Comparison of ENCODE assay signal across 8 cellular contexts in genomic region chr10:88386878-88387773, GRCh38.
DNase-seq lines count a peak whose midpoint lies in the region; ATAC-seq and TF ChIP-seq lines count a peak whose summit lies in the region.

No MANE protein-coding gene starts in this region.

- peak overlapping the region; percentile 62; the same call in 1 of the 2 replicates for H3K23ac ChIP-seq in IMR-90 (ENCODE audit: low read depth, low read length)

- H3K4ac ChIP-seq in IMR-90 (ENCODE audit: low read depth, low read length) = peak overlapping the region; percentile 14; the same call in 1 of the 2 replicates

- H3K9me1 ChIP-seq in IMR-90 (ENCODE audit: insufficient read depth, low read length) = no peaks in the 10 kb centered on the region

- TF ChIP-seq RAD21 in IMR-90 (IDR thresholded peaks at IDR 0.05; ENCODE audit: low read length) = no peak

- H3K4me3 ChIP-seq in BLaER1 = peak overlapping the region; percentile 51
- H3K4me3 ChIP-seq in IMR-90 (ENCODE audit: insufficient read depth, low read depth, low read length) = no peak overlapping the region
- peak overlapping the region; percentile 30 for H3K4me3 ChIP-seq in adipocyte (ENCODE audit: low read length)
- peak overlapping the region in 9 of 12 donors; percentile 5 to 48 (median 32) for H3K4me3 ChIP-seq in heart left ventricle

- no peak overlapping the region for H2AK5ac ChIP-seq in IMR-90 (ENCODE audit: low read depth, low read length)

- H3K27ac ChIP-seq in BLaER1 (peak overlapping the region; percentile 94), IMR-90 (ENCODE audit: insufficient read depth, low read length) (no peak overlapping the region; the same call in 1 of the 2 replicates), heart left ventricle (peak overlapping the region in 11 of 12 donors; percentile 43 to 73 (median 55))

- H3K14ac ChIP-seq in IMR-90 (replicated peaks; ENCODE audit: low read depth, low read length) = no peak overlapping the region; the same call in 1 of the 2 replicates

- H4K20me1 ChIP-seq in BLaER1 (no peaks in the 10 kb centered on the region), IMR-90 (ENCODE audit: insufficient read depth, low read length) (no peaks in the 10 kb centered on the region)

- in situ Hi-C loops in IMR-90 (cut with MboI; ENCODE audit: low sequenced_read_pairs) = loop anchor here (5.0 kb wide), 1 partner anchor 525 kb away; the partner anchor contains the start of genes KLLN and PTEN

- no TSS peak for BruUV-seq in IMR-90 (replicated peaks; lab: Mats Ljungman, UMichigan)

- H3K4me1 ChIP-seq in BLaER1 (peaks cover 74% of the 10 kb centered on the region), IMR-90 (ENCODE audit: control insufficient read depth, insufficient read depth, low read length) (peaks cover 2% of the 10 kb centered on the region; the same call in 1 of the 2 replicates), adipocyte (ENCODE audit: control insufficient read depth, insufficient read depth, low read length) (peaks cover 38% of the 10 kb centered on the region), heart left ventricle (peaks cover 0 to 52% (median 19%) of the 10 kb centered on the region in 12 donors)

- CTCF ChIA-PET in IMR-90 (lab: Yijun Ruan, JAX) = interaction anchor here (0.7 to 1.1 kb wide), 2 partner anchors 13 to 541 kb away, joined by 3 to 4 read pairs; no protein-coding TSS in a partner anchor

- peak overlapping the region in 1 of 2 experiments; percentile 70; a peak in 2 of 4 replicates for H4K8ac ChIP-seq in IMR-90 (ENCODE audit: low read depth in 2 of 2, low read length in 2 of 2)

- H3K9ac ChIP-seq in BLaER1 (peak overlapping the region; percentile 79), IMR-90 (ENCODE audit: low read depth, low read length) (no peak overlapping the region), adipocyte (ENCODE audit: low read length) (peak overlapping the region; percentile 9)

- H2BK120ac ChIP-seq in IMR-90 (ENCODE audit: low read depth, low read length) = peak overlapping the region; percentile 62

- H3K4me2 ChIP-seq in BLaER1 (peak overlapping the region; percentile 80), IMR-90 (ENCODE audit: low read depth, low read length) (peak overlapping the region; percentile 58; the same call in 1 of the 2 replicates)

- H3K56ac ChIP-seq in IMR-90 (ENCODE audit: extremely low read depth, insufficient read depth, low read length) = no peak overlapping the region

- no peaks in the 10 kb centered on the region for H3K27me3 ChIP-seq in BLaER1
- H3K27me3 ChIP-seq in IMR-90 (ENCODE audit: control insufficient read depth, insufficient read depth, low read length) = no peaks in the 10 kb centered on the region
- H3K27me3 ChIP-seq in adipocyte (replicated peaks; ENCODE audit: control insufficient read depth, insufficient read depth, low read length) = no peaks in the 10 kb centered on the region
- H3K27me3 ChIP-seq in heart left ventricle = no peaks in the 10 kb centered on the region

- H4K91ac ChIP-seq in IMR-90 (ENCODE audit: insufficient read depth, low read depth, low read length) = no peak overlapping the region

- intact Hi-C loops in IMR-90 (cut with micrococcal nuclease) (loop anchor here (5.0 to 10.0 kb wide), 3 partner anchors 412 to 730 kb away; partner anchors contain the start of gene PAPSS2), heart left ventricle (cut with DNase I) (loop anchor here (2.0 to 10.0 kb wide), 11 partner anchors 130 to 535 kb away; partner anchors contain the start of genes KLLN (in 4 of the 10) and PTEN (in 4 of the 10))

- no peaks in the 10 kb centered on the region for H3K36me3 ChIP-seq in BLaER1
- H3K36me3 ChIP-seq in IMR-90 (ENCODE audit: control insufficient read depth, insufficient read depth, low read length) = no peaks in the 10 kb centered on the region
- no peaks in the 10 kb centered on the region for H3K36me3 ChIP-seq in adipocyte (ENCODE audit: control insufficient read depth, insufficient read depth, low read length, severe bottlenecking)
- H3K36me3 ChIP-seq in heart left ventricle = no peaks in the 10 kb centered on the region

- TF ChIP-seq POLR2A in IMR-90 (IDR thresholded peaks at IDR 0.05; ENCODE audit: low read depth, low read length) (no peak), heart left ventricle (IDR thresholded peaks at IDR 0.05) (peak in 1 of 2 donors; percentile 35)

- no peak overlapping the region for H2BK20ac ChIP-seq in IMR-90 (ENCODE audit: low read depth, low read length)

- H3K9me3 ChIP-seq in BLaER1 (peaks cover 14% of the 10 kb centered on the region), IMR-90 (ENCODE audit: control insufficient read depth, insufficient read depth, low read length) (no peaks in the 10 kb centered on the region), adipocyte (ENCODE audit: control insufficient read depth, low read length) (no peaks in the 10 kb centered on the region), heart left ventricle (no peaks in the 10 kb centered on the region)

- DNase-seq in IMR-90 = peak; percentile 82
- peak; percentile 89 for DNase-seq in adipocyte (ENCODE audit: low read depth)
- peak in 2 of 5 donors; percentile 24 to 51 for DNase-seq in heart left ventricle
- peak; percentile 10 for DNase-seq in retina
- DNase-seq in NCI-H1105 (lab: John Stamatoyannopoulos, UW) = no peak
- DNase-seq in activated gamma-delta T cell (lab: John Stamatoyannopoulos, UW) = no peak

- POLR2A ChIA-PET in IMR-90 (lab: Charles Lee; ENCODE audit: unreplicated experiment) = interaction anchor here (0.6 to 0.7 kb wide), 2 partner anchors 42 to 520 kb away, joined by 3 to 19 read pairs; no protein-coding TSS in a partner anchor

- peak overlapping the region; percentile 8 for H2BK5ac ChIP-seq in IMR-90 (ENCODE audit: low read depth, low read length, poor library complexity, severe bottlenecking)

- peak overlapping the region; percentile 17; the same call in 1 of the 3 replicates for H2BK15ac ChIP-seq in IMR-90 (ENCODE audit: low read depth, low read length)

- dilution Hi-C loops in IMR-90 (cut with HindIII; ENCODE audit: low sequenced_read_pairs, unreplicated experiment) = no loop called here

- H2AK9ac ChIP-seq in IMR-90 (replicated peaks; ENCODE audit: low read depth, low read length, poor library complexity) = no peak overlapping the region

- no peak overlapping the region for H3K18ac ChIP-seq in IMR-90 (ENCODE audit: low read depth, low read length)

- no peaks in the 10 kb centered on the region for H3K79me1 ChIP-seq in IMR-90 (ENCODE audit: low read depth in 1 of 2, low read length in 2 of 2)

- H4K5ac ChIP-seq in IMR-90 (ENCODE audit: low read depth, low read length) = no peak overlapping the region

- no peak for TF ChIP-seq CTCF in IMR-90 (conservative IDR thresholded peaks at IDR 0.05; ENCODE audit: low read depth, low read length)
- no peak for TF ChIP-seq CTCF in heart left ventricle (IDR thresholded peaks at IDR 0.05)

- ATAC-seq in GM19395 (IDR thresholded peaks at IDR 0.05; ENCODE audit: unreplicated experiment) (peak; percentile 51), IMR-90 (ENCODE audit: low read depth) (peak; percentile 91), heart left ventricle (peak; percentile 72 to 95 (median 92))

- WGBS in IMR-90 (ENCODE audit: extremely low coverage in 2 of 2, insufficient read length in 1 of 2), 2 experiments = 40% methylated on average over 1 of the region's 6 CpGs; no CpG with 5 or more reads in 1 of the 2 experiments
- 19 to 37% (median 28%) methylated on average over 6 of the region's 6 CpGs for WGBS in heart left ventricle, 4 donors

- H2AFZ ChIP-seq in IMR-90 (replicated peaks; ENCODE audit: low read length, poor library complexity) = peak overlapping the region; percentile 74

TF ChIP-seq in IMR-90, 13 proteins besides CTCF, POLR2A, EP300 and RAD21:
- TF ChIP-seq RFX5 (IDR thresholded peaks at IDR 0.05; ENCODE audit: low read depth, low read length) (peak; percentile 88), MAZ (IDR thresholded peaks at IDR 0.05; ENCODE audit: borderline replicate concordance, low read depth, low read length) (no peak)

Comparison
In these comparisons a context has a peak if more than half of its experiments do, and no peak if none do; other contexts are left out.
1. DNase-seq: peak in IMR-90 (single experiment), adipocyte (single experiment) and retina (single experiment); none in NCI-H1105 (single experiment) and activated gamma-delta T cell (single experiment).
2. Peak in every context shown above with its lines, with median percentiles within 50 percentile points of each other: ATAC-seq.